In genomic region chr4:70831293-70831692, GRCh38 we compare ENCODE assay signal across 28 cellular contexts.
"Had no signal": no experiment of that assay in that cellular context is flagged by ENCODE, and none has a peak within 500 bp of the region (broad histone marks: within the 10 kb centered on the region; RNA-seq: fewer than 3 reads in every experiment).

No MANE protein-coding gene starts in this region.

- H3K27me3 Mint-ChIP-seq: activated B cell treated with CpG ODN at 0.5 μM for 24 hours; activated CD4-positive, alpha-beta memory T cell treated with anti-CD3 and anti-CD28 coated beads, Interleukin-2, amount 10 ng/mL, durations not matched to agents 7 days and 5 days; activated CD4-positive, alpha-beta T cell treated with anti-CD3 and anti-CD28 coated beads, Interleukin-2, amount 10 ng/mL, durations not matched to agents 7 days and 5 days; activated naive CD8-positive, alpha-beta T cell; central memory CD8-positive, alpha-beta T cell; dendritic cell treated with granulocyte-macrophage colony-stimulating factor and Interleukin-4, amounts not matched to agents 40 ng/mL and 50 ng/mL, for 4 days; effector memory CD8-positive, alpha-beta T cell; T-helper 17 cell had no signal

- ATAC-seq: activated CD4-positive, CD25-positive, alpha-beta regulatory T cell treated with anti-CD3 and anti-CD28 coated beads, Interleukin-2, amount 50 U/mL, for 24 hours; effector memory CD8-positive, alpha-beta T cell; gastroesophageal sphincter; heart right ventricle; T-helper 17 cell had no signal

- H3K4me3 Mint-ChIP-seq: activated B cell treated with CpG ODN at 0.5 μM for 24 hours; activated CD4-positive, alpha-beta memory T cell treated with anti-CD3 and anti-CD28 coated beads, Interleukin-2, amount 10 ng/mL, durations not matched to agents 7 days and 5 days; activated CD4-positive, alpha-beta T cell treated with anti-CD3 and anti-CD28 coated beads, Interleukin-2, amount 10 ng/mL, durations not matched to agents 7 days and 5 days; activated naive CD8-positive, alpha-beta T cell; central memory CD8-positive, alpha-beta T cell; dendritic cell treated with granulocyte-macrophage colony-stimulating factor and Interleukin-4, amounts not matched to agents 40 ng/mL and 50 ng/mL, for 4 days; effector memory CD8-positive, alpha-beta T cell; T-helper 17 cell; T-helper 2 cell treated with Interferon-gamma antibody and Interleukin-4, amounts not matched to agents 5 μg/mL and 100 μg/mL, for 36 hours had no signal

- H3K27ac Mint-ChIP-seq: activated B cell treated with CpG ODN at 0.5 μM for 24 hours; activated CD4-positive, alpha-beta memory T cell treated with anti-CD3 and anti-CD28 coated beads, Interleukin-2, amount 10 ng/mL, durations not matched to agents 7 days and 5 days; activated CD4-positive, alpha-beta T cell treated with anti-CD3 and anti-CD28 coated beads, Interleukin-2, amount 10 ng/mL, durations not matched to agents 7 days and 5 days; activated naive CD8-positive, alpha-beta T cell; dendritic cell treated with granulocyte-macrophage colony-stimulating factor and Interleukin-4, amounts not matched to agents 40 ng/mL and 50 ng/mL, for 4 days; T-helper 17 cell; T-helper 2 cell treated with Interferon-gamma antibody and Interleukin-4, amounts not matched to agents 5 μg/mL and 100 μg/mL, for 36 hours had no signal

- DNase-seq: activated B cell treated with CpG ODN at 0.5 μM for 24 hours; activated CD4-positive, alpha-beta memory T cell treated with anti-CD3 and anti-CD28 coated beads, Interleukin-2, amount 10 ng/mL, durations not matched to agents 7 days and 5 days; activated CD4-positive, alpha-beta T cell treated with anti-CD3 and anti-CD28 coated beads, Interleukin-2, amount 10 ng/mL, durations not matched to agents 7 days and 5 days; activated CD4-positive, alpha-beta T cell treated with anti-CD3 and anti-CD28 coated beads, Interleukin-2, amount 50 U/mL, for 4 hours; activated CD8-positive, alpha-beta memory T cell treated with anti-CD3 and anti-CD28 coated beads, Interleukin-2, amount 50 U/mL, for 48 hours; activated effector memory CD4-positive, alpha-beta T cell treated with Interleukin-2 at 50 U/mL for 16 hours; activated gamma-delta T cell treated with Interleukin-2 at 50 U/mL for 16 hours; activated naive CD4-positive, alpha-beta T cell treated with anti-CD3 and anti-CD28 coated beads, Interleukin-2, amount 50 U/mL, for 16 hours; activated naive CD4-positive, alpha-beta T cell treated with Interleukin-2 at 50 U/mL for 16 hours; activated T-cell treated with anti-CD3 and anti-CD28 coated beads, Interleukin-2, amount 50 U/mL, for 48 hours; amniotic stem cell; anterior cingulate cortex; brain microvascular endothelial cell; dorsolateral prefrontal cortex; effector memory CD8-positive, alpha-beta T cell; esophagus squamous epithelium; foreskin melanocyte; heart right ventricle; T-helper 1 cell; T-helper 17 cell; T1000; WERI-Rb-1 had no signal

- H3K9me3 Mint-ChIP-seq: activated B cell treated with CpG ODN at 0.5 μM for 24 hours; activated CD4-positive, alpha-beta memory T cell treated with anti-CD3 and anti-CD28 coated beads, Interleukin-2, amount 10 ng/mL, durations not matched to agents 7 days and 5 days; activated CD4-positive, alpha-beta T cell treated with anti-CD3 and anti-CD28 coated beads, Interleukin-2, amount 10 ng/mL, durations not matched to agents 7 days and 5 days; central memory CD8-positive, alpha-beta T cell; dendritic cell treated with granulocyte-macrophage colony-stimulating factor and Interleukin-4, amounts not matched to agents 40 ng/mL and 50 ng/mL, for 4 days; effector memory CD8-positive, alpha-beta T cell; T-helper 2 cell treated with Interferon-gamma antibody and Interleukin-4, amounts not matched to agents 5 μg/mL and 100 μg/mL, for 36 hours had no signal
